ENCODE assay signal across 1 cellular context in the genomic region with DNA sequence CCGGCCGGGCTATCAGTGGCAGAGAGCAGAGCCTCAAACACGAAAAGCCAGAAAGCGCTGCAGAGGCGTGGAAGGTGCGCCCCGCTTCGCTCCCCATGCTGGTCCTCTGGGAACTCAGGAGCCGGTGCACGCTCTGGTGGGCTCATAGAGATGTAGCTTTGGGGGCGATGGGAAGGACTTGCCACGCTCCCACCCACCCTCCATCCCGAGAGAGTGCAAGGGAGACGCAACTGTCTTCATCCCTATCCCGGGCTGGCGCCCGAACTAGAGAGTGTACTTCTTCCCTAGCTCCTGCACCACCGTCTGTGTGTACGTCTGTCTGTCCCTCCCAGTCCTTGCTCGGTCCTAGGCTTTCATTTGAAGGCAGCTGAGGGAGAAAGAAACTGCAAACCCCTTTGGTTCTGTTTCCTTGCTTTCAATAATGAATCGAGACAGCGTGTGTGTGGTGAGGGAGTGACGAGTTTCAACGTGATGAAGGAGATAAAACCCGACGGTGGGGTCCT.
TF ChIP-seq lines count a peak whose summit lies in the region.

No MANE protein-coding gene starts in this region.

TF ChIP-seq in GM23338, 12 proteins besides CTCF, POLR2A, EP300 and RAD21 (continued from another document):
- TF ChIP-seq ZNF462 (CRISPR knock-in tag; IDR thresholded peaks at IDR 0.05) (no peak), POLR2AphosphoS5 (IDR thresholded peaks at IDR 0.05; ENCODE audit: low read depth) (no peak), EZH2phosphoT487 (IDR thresholded peaks at IDR 0.05; ENCODE audit: unreplicated experiment) (peak; percentile 69), ZNF114 (CRISPR knock-in tag; IDR thresholded peaks at IDR 0.05) (no peak), JUNB (IDR thresholded peaks at IDR 0.05; ENCODE audit: unreplicated experiment) (no peak), EZH2 (IDR thresholded peaks at IDR 0.05; ENCODE audit: low read depth, unreplicated experiment) (peak; percentile 73)
TF ChIP-seq in GM23338: peak in this region for 2.
